11 cellular contexts compared by ENCODE assay signal in genomic region chr2:110170102-110170501, GRCh38.
"Had no signal": no experiment of that assay in that cellular context is flagged by ENCODE, and none has a peak within 500 bp of the region (broad histone marks: within the 10 kb centered on the region; RNA-seq: fewer than 3 reads in every experiment).

No MANE protein-coding gene starts in this region.

- H3K4me3 ChIP-seq: esophagus muscularis mucosa, skin epidermis, transverse colon had no signal

- H3K27me3 ChIP-seq: esophagus muscularis mucosa, transverse colon had no signal

- H3K36me3 ChIP-seq: esophagus muscularis mucosa, transverse colon had no signal

- H3K27ac ChIP-seq: esophagus muscularis mucosa, skin epidermis, transverse colon had no signal

- H3K9me3 Mint-ChIP-seq: activated naive CD4-positive, alpha-beta T cell treated with anti-CD3 and anti-CD28 coated beads for 36 hours; activated T-helper 1 cell treated with anti-CD3 and anti-CD28 coated beads, Interleukin-12 subunit alpha, Interleukin-12 subunit beta, Interleukin-2, Interleukin-4 antibody, amounts not matched to agents 30 ng/mL and 10 ng/mL and 1 ng/mL, durations not matched to agents 14 hours and 24 hours and 36 hours; nephron progenitor cell; T-helper 1 cell treated with Interleukin-12 subunit alpha and Interleukin-12 subunit beta and Interleukin-4 antibody, amounts not matched to agents 30 μg/mL and 1 μg/mL, for 36 hours; WTC11 had no signal

- H3K36me3 Mint-ChIP-seq: WTC11 had no signal

- H3K4me1 ChIP-seq: esophagus muscularis mucosa, transverse colon had no signal

- H3K27ac Mint-ChIP-seq: activated naive CD4-positive, alpha-beta T cell treated with anti-CD3 and anti-CD28 coated beads for 36 hours; activated T-helper 1 cell treated with anti-CD3 and anti-CD28 coated beads, Interleukin-12 subunit alpha, Interleukin-12 subunit beta, Interleukin-2, Interleukin-4 antibody, amounts not matched to agents 30 ng/mL and 10 ng/mL and 1 ng/mL, durations not matched to agents 14 hours and 24 hours and 36 hours; T-helper 1 cell treated with Interleukin-12 subunit alpha and Interleukin-12 subunit beta and Interleukin-4 antibody, amounts not matched to agents 30 μg/mL and 1 μg/mL, for 36 hours; WTC11 had no signal

- ATAC-seq: WTC11 had no signal

- H3K4me3 Mint-ChIP-seq: activated naive CD4-positive, alpha-beta T cell treated with anti-CD3 and anti-CD28 coated beads for 36 hours; activated T-helper 1 cell treated with anti-CD3 and anti-CD28 coated beads, Interleukin-12 subunit alpha, Interleukin-12 subunit beta, Interleukin-2, Interleukin-4 antibody, amounts not matched to agents 30 ng/mL and 10 ng/mL and 1 ng/mL, durations not matched to agents 14 hours and 24 hours and 36 hours; nephron progenitor cell; T-helper 1 cell treated with Interleukin-12 subunit alpha and Interleukin-12 subunit beta and Interleukin-4 antibody, amounts not matched to agents 30 μg/mL and 1 μg/mL, for 36 hours; WTC11 had no signal

- H3K9me3 ChIP-seq: esophagus muscularis mucosa, transverse colon had no signal

- DNase-seq: activated CD4-positive, alpha-beta T cell treated with anti-CD3 and anti-CD28 coated beads for 48 hours; activated naive CD4-positive, alpha-beta T cell treated with anti-CD3 and anti-CD28 coated beads for 36 hours; mesenchymal stem cell; nephron progenitor cell; stimulated activated CD4-positive, alpha-beta T cell treated with anti-CD3 and anti-CD28 coated beads, Interleukin-4, amount 100 ng/mL, for 4 hours; transverse colon had no signal

- H3K4me1 Mint-ChIP-seq: nephron progenitor cell had no signal
